Comparison of ENCODE assay signal across 27 cellular contexts in genomic region chr3:48652923-48653715, GRCh38. TPM values are rescaled to one million over a fixed set of nuclear protein-coding genes. Genes with fewer than 3 reads are reported as not detected.
"Had no signal": no experiment of that assay in that cellular context is flagged by ENCODE, and none has a peak within 500 bp of the region (broad histone marks: within the 10 kb centered on the region; RNA-seq: fewer than 3 reads in every experiment).

No MANE protein-coding gene starts in this region.

- H3K36me3 ChIP-seq: esophagus muscularis mucosa, left lung, right atrium auricular region, transverse colon had no signal

- H3K4me3 ChIP-seq: body of pancreas, coronary artery, esophagus muscularis mucosa, hepatocyte, left lung, mucosa of descending colon, right atrium auricular region, skin epidermis, transverse colon had no signal

- H3K27ac Mint-ChIP-seq: activated CD4-positive, alpha-beta memory T cell treated with anti-CD3 and anti-CD28 coated beads, Interleukin-2, amount 10 ng/mL, durations not matched to agents 7 days and 5 days; activated CD4-positive, alpha-beta T cell treated with anti-CD3 and anti-CD28 coated beads for 36 hours; activated naive CD8-positive, alpha-beta T cell treated with anti-CD3 and anti-CD28 coated beads for 36 hours; progenitor cell of endocrine pancreas had no signal

- H3K4me3 Mint-ChIP-seq: activated CD4-positive, alpha-beta memory T cell treated with anti-CD3 and anti-CD28 coated beads, Interleukin-2, amount 10 ng/mL, durations not matched to agents 7 days and 5 days; activated CD4-positive, alpha-beta T cell treated with anti-CD3 and anti-CD28 coated beads for 36 hours had no signal

- H3K9me3 Mint-ChIP-seq: activated CD4-positive, alpha-beta memory T cell treated with anti-CD3 and anti-CD28 coated beads, Interleukin-2, amount 10 ng/mL, durations not matched to agents 7 days and 5 days; activated naive CD8-positive, alpha-beta T cell treated with anti-CD3 and anti-CD28 coated beads for 36 hours had no signal

- DNase-seq: activated CD4-positive, alpha-beta memory T cell treated with anti-CD3 and anti-CD28 coated beads, Interleukin-2, amount 10 ng/mL, durations not matched to agents 7 days and 5 days; activated CD4-positive, alpha-beta T cell treated with anti-CD3 and anti-CD28 coated beads for 36 hours; activated CD8-positive, alpha-beta memory T cell treated with anti-CD3 and anti-CD28 coated beads, Interleukin-2, amount 50 U/mL, for 4 hours; activated gamma-delta T cell; activated naive CD8-positive, alpha-beta T cell treated with anti-CD3 and anti-CD28 coated beads for 36 hours; activated T-cell treated with anti-CD3 and anti-CD28 coated beads, Interleukin-2, amount 50 U/mL, for 48 hours; amygdala; body of pancreas; central memory CD4-positive, alpha-beta T cell; islet precursor cell; mammary epithelial cell; mucosa of descending colon; naive thymus-derived CD4-positive, alpha-beta T cell; stimulated activated CD4-positive, alpha-beta T cell treated with anti-CD3 and anti-CD28 coated beads, Interleukin-4, amount 100 ng/mL, for 24 hours; stimulated activated naive CD8-positive, alpha-beta T cell treated with anti-CD3 and anti-CD28 coated beads, Interleukin-15, Interleukin-2, amounts not matched to agents 100 U/mL and 50 U/mL, for 24 hours; SW 1271; T1000; transverse colon had no signal

- H3K4me2 ChIP-seq: hepatocyte had no signal

- H3K79me2 ChIP-seq: hepatocyte had no signal

- H3K9me3 ChIP-seq: body of pancreas, esophagus muscularis mucosa, left lung, mucosa of descending colon, right atrium auricular region, transverse colon had no signal

- ATAC-seq: activated CD4-positive, alpha-beta T cell treated with anti-CD3 and anti-CD28 coated beads for 36 hours; body of pancreas; left lung; mucosa of descending colon; naive thymus-derived CD4-positive, alpha-beta T cell; stimulated activated naive CD8-positive, alpha-beta T cell treated with anti-CD3 and anti-CD28 coated beads, Interleukin-15, Interleukin-2, amounts not matched to agents 100 U/mL and 50 U/mL, for 24 hours had no signal

- H3K27me3 ChIP-seq: body of pancreas, hepatocyte, right atrium auricular region, transverse colon had no signal

- H3K27me3 Mint-ChIP-seq: activated CD4-positive, alpha-beta memory T cell treated with anti-CD3 and anti-CD28 coated beads, Interleukin-2, amount 10 ng/mL, durations not matched to agents 7 days and 5 days; activated CD4-positive, alpha-beta T cell treated with anti-CD3 and anti-CD28 coated beads for 36 hours; activated naive CD8-positive, alpha-beta T cell treated with anti-CD3 and anti-CD28 coated beads for 36 hours; naive thymus-derived CD4-positive, alpha-beta T cell had no signal

- H2AFZ ChIP-seq: hepatocyte had no signal

- H3K27ac ChIP-seq: body of pancreas, coronary artery, esophagus muscularis mucosa, hepatocyte, left lung, right atrium auricular region, skin epidermis, transverse colon, VCaP had no signal

RNA-seq across cellular contexts. Expression of gene TMEM89, which starts 31.6 kb away (rescaled TPM):
- total RNA-seq: activated CD4-positive, alpha-beta memory T cell treated with anti-CD3 and anti-CD28 coated beads, Interleukin-2, amount 10 ng/mL, durations not matched to agents 7 days and 5 days; activated naive CD8-positive, alpha-beta T cell treated with anti-CD3 and anti-CD28 coated beads for 36 hours; body of pancreas; esophagus muscularis mucosa; hepatocyte; left lung; naive thymus-derived CD4-positive, alpha-beta T cell; omental fat pad; progenitor cell of endocrine pancreas; right atrium auricular region had no signal
- polyA plus RNA-seq: hepatocyte; mammary epithelial cell; naive thymus-derived CD4-positive, alpha-beta T cell had no signal
